Comparison of ENCODE assay signal across 11 cellular contexts in the genomic region with DNA sequence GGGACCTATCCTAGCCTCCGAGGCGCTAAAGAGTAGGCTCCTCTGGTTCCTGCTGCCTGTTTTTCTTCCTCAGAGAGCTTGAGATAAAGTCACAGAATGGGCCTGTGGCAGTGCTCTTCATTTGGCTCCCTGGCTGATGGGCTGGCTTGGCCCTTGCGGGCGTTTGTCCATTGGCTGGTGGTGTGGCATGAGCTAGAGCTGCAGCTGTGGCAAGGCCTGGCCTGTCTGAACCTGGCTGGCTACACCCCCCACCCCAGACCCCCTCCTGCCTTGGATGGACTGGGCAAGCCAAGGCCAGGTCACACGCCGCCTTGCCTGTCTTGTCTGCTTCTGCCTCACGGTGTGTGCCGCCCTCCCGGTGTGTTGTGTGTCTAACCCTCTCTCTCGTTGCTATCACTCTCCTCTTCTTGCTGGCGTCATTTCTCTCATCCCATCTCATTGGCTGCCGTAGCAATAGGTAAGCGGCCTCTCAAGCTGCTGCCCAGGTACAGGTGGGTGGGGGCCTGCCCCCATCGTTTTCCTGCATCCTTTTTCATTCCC. TPM values are rescaled to one million over a fixed set of nuclear protein-coding genes. Genes with fewer than 3 reads are reported as not detected.
A peak's percentile ranks its signal among the peaks of the same experiment; 100 is the strongest.
DNase-seq lines count a peak whose midpoint lies in the region; ATAC-seq and TF ChIP-seq lines count a peak whose summit lies in the region.
"Had no signal": no experiment of that assay in that cellular context is flagged by ENCODE, and none has a peak within 500 bp of the region (broad histone marks: within the 10 kb centered on the region; RNA-seq: fewer than 3 reads in every experiment).

No MANE protein-coding gene starts in this region.

- H3K27me3 ChIP-seq in cardiac muscle cell (no peaks in the 10 kb centered on the region), heart left ventricle (no peaks in the 10 kb centered on the region), upper lobe of right lung (no peaks in the 10 kb centered on the region), colonic mucosa (no peaks in the 10 kb centered on the region)

- peaks cover 21% of the 10 kb centered on the region for H3K4me1 ChIP-seq in cardiac muscle cell (ENCODE audit: low read depth)
- peaks cover 0 to 60% (median 33%) of the 10 kb centered on the region in 12 donors for H3K4me1 ChIP-seq in heart left ventricle
- H3K4me1 ChIP-seq in upper lobe of right lung = peaks cover 38% of the 10 kb centered on the region
- H3K4me1 ChIP-seq in colonic mucosa = peaks cover 12% of the 10 kb centered on the region

- 84 to 92% (median 85%) methylated on average over 14 of the region's 14 CpGs for WGBS in heart left ventricle, 4 donors

- no peak overlapping the region for H3K9ac ChIP-seq in colonic mucosa (ENCODE audit: low read depth in 2 of 2, low read length in 2 of 2)

- no peak overlapping the region for H3K4me3 ChIP-seq in cardiac muscle cell
- H3K4me3 ChIP-seq in heart left ventricle = peak overlapping the region in 2 of 12 donors; percentile 64 to 100
- peak overlapping the region; percentile 98 to 99 for H3K4me3 ChIP-seq in cardiac fibroblast (replicated peaks in 1 of 2; ENCODE audit: low read depth in 2 of 2, low read length in 2 of 2)
- peak overlapping the region; percentile 100 for H3K4me3 ChIP-seq in upper lobe of right lung
- no peak overlapping the region for H3K4me3 ChIP-seq in colonic mucosa

- H3K36me3 Mint-ChIP-seq in mesothelial cell of epicardium = peaks cover 28% of the 10 kb centered on the region

- CTCF ChIA-PET in GM10248 (lab: Yijun Ruan, JAX) = interaction anchor here (1.1 to 2.1 kb wide), 2 partner anchors 8 to 50 kb away, joined by 5 to 7 read pairs; partner anchors contain the start of gene ABCF3

- peak overlapping the region; percentile 34 for H3K4me3 Mint-ChIP-seq in mesothelial cell of epicardium

- no peaks in the 10 kb centered on the region for H3K9me3 ChIP-seq in cardiac muscle cell (ENCODE audit: low read depth)
- no peaks in the 10 kb centered on the region for H3K9me3 ChIP-seq in heart left ventricle
- no peaks in the 10 kb centered on the region for H3K9me3 ChIP-seq in upper lobe of right lung
- H3K9me3 ChIP-seq in colonic mucosa = no peaks in the 10 kb centered on the region

- no peaks in the 10 kb centered on the region for H3K27me3 Mint-ChIP-seq in mesothelial cell of epicardium (ENCODE audit: low read depth)

- TF ChIP-seq CTCF in cardiac muscle cell (IDR thresholded peaks at IDR 0.05; ENCODE audit: low read depth, low read length) (no peak), heart left ventricle (IDR thresholded peaks at IDR 0.05) (no peak), cardiac fibroblast (IDR thresholded peaks at IDR 0.05; ENCODE audit: low read depth, low read length) (no peak), mesothelial cell of epicardium (IDR thresholded peaks at IDR 0.05; ENCODE audit: unreplicated experiment) (no peak), upper lobe of right lung (IDR thresholded peaks at IDR 0.05) (no peak), colonic mucosa (IDR thresholded peaks at IDR 0.05) (no peak), GM10248 (IDR thresholded peaks at IDR 0.05; ENCODE audit: control extremely low read depth, extremely low read depth, low read depth, missing control alignments) (no peak)

- ATAC-seq in heart left ventricle = no peak
- no peak for ATAC-seq in upper lobe of right lung
- ATAC-seq in GM18867 (IDR thresholded peaks at IDR 0.05; ENCODE audit: unreplicated experiment) = no peak
- ATAC-seq: Panc1 had no signal

- H3K27ac ChIP-seq in cardiac muscle cell = peak overlapping the region; percentile 93
- peak overlapping the region in 6 of 12 donors; percentile 92 to 99 (median 96) for H3K27ac ChIP-seq in heart left ventricle
- H3K27ac ChIP-seq in upper lobe of right lung = peak overlapping the region; percentile 1
- no peak overlapping the region for H3K27ac ChIP-seq in colonic mucosa

- TF ChIP-seq POLR2A in heart left ventricle (IDR thresholded peaks at IDR 0.05) = no peak

- DNase-seq in cardiac muscle cell (ENCODE audit: low read depth in 1 of 2, low spot score in 1 of 2) = no peak
- no peak for DNase-seq in heart left ventricle
- DNase-seq in cardiac fibroblast (ENCODE audit: low read depth in 2 of 2) = no peak
- no peak for DNase-seq in mesothelial cell of epicardium (ENCODE audit: low spot score in 2 of 2, unreplicated experiment in 2 of 2)
- no peak for DNase-seq in upper lobe of right lung
- DNase-seq in colonic mucosa = no peak
- DNase-seq in GM10248 (ENCODE audit: extremely low spot score) = no peak
- DNase-seq: NCI-H2107 had no signal

- H3K36me3 ChIP-seq in cardiac muscle cell (peaks cover 36% of the 10 kb centered on the region), heart left ventricle (peaks cover 11 to 66% (median 63%) of the 10 kb centered on the region in 9 donors), upper lobe of right lung (peaks cover 60% of the 10 kb centered on the region), colonic mucosa (peaks cover 36% of the 10 kb centered on the region)

- H3K4me1 Mint-ChIP-seq in mesothelial cell of epicardium = peaks cover 35% of the 10 kb centered on the region

- intact Hi-C loops in heart left ventricle (cut with DNase I) = loop anchor here in 3 of 10 donors (1.0 to 10.0 kb wide), 4 partner anchors 7 to 139 kb away; partner anchors contain the start of genes EIF4G1 (in 1 of the 3) and PSMD2 (in 1 of the 3)
- intact Hi-C loops in upper lobe of right lung (cut with DNase I) = no loop called here
- intact Hi-C loops in colonic mucosa (cut with DNase I) = no loop called here

- POLR2A ChIA-PET in GM10248 (lab: Yijun Ruan, JAX) = no interaction called here

- peak overlapping the region; percentile 98 for H3K27ac Mint-ChIP-seq in mesothelial cell of epicardium

- no peaks in the 10 kb centered on the region for H3K9me3 Mint-ChIP-seq in mesothelial cell of epicardium

RNA-seq across cellular contexts. Expression of gene AP2M1, which starts 3.2 kb away (rescaled TPM):
- total RNA-seq in cardiac muscle cell (399 and 408 TPM in 2 replicates), heart left ventricle (100 to 1,000 TPM; 225 to 400 (median 337) TPM), mesothelial cell of epicardium (247 to 261 TPM (median 254 TPM) in 3 replicates), upper lobe of right lung (245 TPM), colonic mucosa (100 to 1,000 TPM; 206 to 255 TPM)
- polyA plus RNA-seq in cardiac muscle cell (551 and 577 TPM in 2 replicates), heart left ventricle (100 to 1,000 TPM; 291 to 431 TPM)

RNA-seq across cellular contexts. Expression of gene ABCF3, which starts 8.2 kb away (rescaled TPM):
- total RNA-seq in cardiac muscle cell (50.2 and 50.7 TPM in 2 replicates), heart left ventricle (10 to 100 TPM; 58.2 to 81.9 (median 69.2) TPM), mesothelial cell of epicardium (65.7 to 67.9 TPM (median 67.8 TPM) in 3 replicates), upper lobe of right lung (60.9 TPM), colonic mucosa (10 to 100 TPM; 54.6 to 82.4 TPM)
- polyA plus RNA-seq in cardiac muscle cell (74.4 and 78.5 TPM in 2 replicates), heart left ventricle (10 to 100 TPM; 63.4 to 80.5 TPM)

RNA-seq across cellular contexts. Expression of gene DVL3, which starts 22.7 kb away (rescaled TPM):
- 96.3 and 135 TPM in 2 replicates for total RNA-seq in cardiac muscle cell
- polyA plus RNA-seq in cardiac muscle cell = 150 and 180 TPM in 2 replicates
- total RNA-seq in heart left ventricle = 10 to 100 TPM; 53.4 to 94.2 (median 70.9) TPM
- polyA plus RNA-seq in heart left ventricle = 10 to 100 TPM; 36.3 to 59.8 TPM
- 158 to 162 TPM (median 159 TPM) in 3 replicates for total RNA-seq in mesothelial cell of epicardium
- total RNA-seq in upper lobe of right lung = 54.1 TPM
- 10 to 100 TPM; 60.8 to 64.6 TPM for total RNA-seq in colonic mucosa

RNA-seq across cellular contexts. Expression of gene EIF2B5, which starts 42.7 kb away (rescaled TPM):
- total RNA-seq in cardiac muscle cell (38.2 and 82.1 TPM in 2 replicates), heart left ventricle (10 to 100 TPM; 24.5 to 39.0 (median 30.9) TPM), mesothelial cell of epicardium (38.2 to 42.2 TPM (median 39.0 TPM) in 3 replicates), upper lobe of right lung (37.6 TPM), colonic mucosa (10 to 100 TPM; 36.0 to 58.3 TPM)
- polyA plus RNA-seq in cardiac muscle cell (55.7 and 57.5 TPM in 2 replicates), heart left ventricle (10 to 100 TPM; 28.5 to 58.2 TPM)

RNA-seq across cellular contexts. Expression of gene VWA5B2, which starts 51.5 kb away (rescaled TPM):
- total RNA-seq in cardiac muscle cell (0.11 TPM in 1 of 2 replicates, not detected in the other), heart left ventricle (not detected), mesothelial cell of epicardium (0.36 to 1.1 TPM (median 0.78 TPM) in 3 replicates), upper lobe of right lung (not detected), colonic mucosa (1 to 10 TPM; 2.1 to 2.3 TPM)
- polyA plus RNA-seq in cardiac muscle cell (0.40 TPM in 1 of 2 replicates, not detected in the other), heart left ventricle (under 1 TPM in 1 of 2 donors, not detected in 1; 0.11 TPM)
- polyA plus RNA-seq: BJ had no signal

Comparison
In these comparisons a context has a peak if more than half of its experiments do, and no peak if none do; other contexts are left out.
1. H3K4me3 ChIP-seq: peak in cardiac fibroblast (2 of 2) and upper lobe of right lung (single experiment); none in cardiac muscle cell (single experiment) and colonic mucosa (single experiment).